8 cellular contexts compared by ENCODE assay signal in genomic region chr21:45975637-45976409, GRCh38. TPM values are rescaled to one million over a fixed set of nuclear protein-coding genes. Genes with fewer than 3 reads are reported as not detected.
DNase-seq lines count a peak whose midpoint lies in the region; ATAC-seq and TF ChIP-seq lines count a peak whose summit lies in the region.
"Not testable (repeated sequence)": the region's sequence is repeated elsewhere in the genome, so short reads cannot be mapped to it uniquely, and the experiment has no call there.

No MANE protein-coding gene starts in this region.

- H4K20me1 ChIP-seq in H9 (ENCODE audit: control insufficient read depth, insufficient read depth, insufficient read length), result not testable (repeated sequence)

- not testable (repeated sequence) for ATAC-seq in stimulated activated effector memory CD8-positive, alpha-beta T cell treated with anti-CD3 and anti-CD28 coated beads, Interleukin-12 subunit alpha, Interleukin-12 subunit beta, amount 100 ng/mL, for 72 hours

- not testable (repeated sequence) for H3K14ac ChIP-seq in H9 (ENCODE audit: insufficient read depth, low read length)

- peaks cover 27% of the 10 kb centered on the region for H3K23me2 ChIP-seq in H9 (ENCODE audit: insufficient read length, low read depth, low read length, poor library complexity, severe bottlenecking)

- H3K79me1 ChIP-seq in H9 (ENCODE audit: insufficient read depth, low read depth, low read length, poor library complexity, severe bottlenecking), result not testable (repeated sequence)

- DNase-seq in H9 (peak; percentile 29), amniotic epithelial cell (ENCODE audit: low read depth) (peak; percentile 52)
- not testable (repeated sequence) for DNase-seq in SJCRH30; endothelial cell (ENCODE audit: low spot score); stimulated activated effector memory CD8-positive, alpha-beta T cell treated with anti-CD3 and anti-CD28 coated beads, Interleukin-12 subunit alpha, Interleukin-12 subunit beta, amount 100 ng/mL, for 72 hours (ENCODE audit: low spot score in 2 of 2); vagina (ENCODE audit: extremely low spot score in 2 of 2)

- H3K18ac ChIP-seq in H9 (ENCODE audit: insufficient read length, low read depth, low read length), result not testable (repeated sequence)

- H4K5ac ChIP-seq in H9 (ENCODE audit: insufficient read length, low read depth, low read length), result not testable (repeated sequence)

- H3K79me2 ChIP-seq in H9 (ENCODE audit: insufficient read depth, low read length), result not testable (repeated sequence)

- not testable (repeated sequence) for TF ChIP-seq CTCF in H9 (conservative IDR thresholded peaks at IDR 0.05); endothelial cell (IDR thresholded peaks at IDR 0.05; ENCODE audit: unreplicated experiment); nephron (IDR thresholded peaks at IDR 0.05; ENCODE audit: unreplicated experiment in 3 of 3); vagina (IDR thresholded peaks at IDR 0.05)

- not testable (repeated sequence) for H3K4me1 ChIP-seq in H9 (ENCODE audit: insufficient read depth, low read length)
- H3K4me1 ChIP-seq in SJCRH30, result peaks cover 30% of the 10 kb centered on the region
- H3K4me1 ChIP-seq in vagina, result peaks cover 49% of the 10 kb centered on the region

- not testable (repeated sequence) for H2BK12ac ChIP-seq in H9 (ENCODE audit: insufficient read length, low read depth, low read length)

- H2BK120ac ChIP-seq in H9 (ENCODE audit: low read depth, low read length, poor library complexity, severe bottlenecking), result not testable (repeated sequence)

- H4K8ac ChIP-seq in H9 (replicated peaks; ENCODE audit: insufficient read length, low read depth, low read length), result not testable (repeated sequence)

- H2BK5ac ChIP-seq in H9 (ENCODE audit: insufficient read length, low read length), result not testable (repeated sequence)

- peak overlapping the region; percentile 82 for H3K4me2 ChIP-seq in H9 (ENCODE audit: insufficient read depth, insufficient read length, low read length)

- not testable (repeated sequence) for H4K91ac ChIP-seq in H9 (ENCODE audit: insufficient read length, low read depth, low read length)

- H2BK15ac ChIP-seq in H9 (ENCODE audit: low read depth, low read length), result not testable (repeated sequence)

- H3K27me3 Mint-ChIP-seq in H9 (ENCODE audit: low read depth), result peaks cover 12% of the 10 kb centered on the region
- H3K27me3 Mint-ChIP-seq in endothelial cell (ENCODE audit: unreplicated experiment); nephron (ENCODE audit: low read depth): not testable (repeated sequence)

- H3K56ac ChIP-seq in H9 (ENCODE audit: insufficient read length, low read depth, low read length), result not testable (repeated sequence)

- H3K36me3 ChIP-seq in SJCRH30, vagina: not testable (repeated sequence)

- no CpG with 5 or more reads among the region's 15 CpGs for WGBS in H9 (ENCODE audit: extremely low coverage, insufficient read length, low lambda C conversion rate)

- TF ChIP-seq POLR2A in vagina (IDR thresholded peaks at IDR 0.05), result not testable (repeated sequence)

- not testable (repeated sequence) for H3K4ac ChIP-seq in H9 (ENCODE audit: low read depth, low read length)

- H3K27me3 ChIP-seq in H9 (ENCODE audit: insufficient read depth, low read length); SJCRH30; vagina: not testable (repeated sequence)

- not testable (repeated sequence) for H3K9ac ChIP-seq in H9 (ENCODE audit: extremely low read depth, insufficient read length, low read length)

- not testable (repeated sequence) for H3K9me3 ChIP-seq in H9 (ENCODE audit: control insufficient read depth, low read depth, low read length); SJCRH30 (replicated peaks); iPS-18c (ENCODE audit: control insufficient read depth, insufficient read depth, low read length); vagina

- peak overlapping the region in 2 of 3 experiments; percentile 16 to 29; a peak in 3 of 7 replicates for H3K27ac Mint-ChIP-seq in H9
- H3K27ac Mint-ChIP-seq in endothelial cell (ENCODE audit: unreplicated experiment), result peak overlapping the region; percentile 42
- peak overlapping the region; percentile 98 to 99 (median 99) for H3K27ac Mint-ChIP-seq in nephron
- H3K27ac Mint-ChIP-seq in stimulated activated effector memory CD8-positive, alpha-beta T cell treated with anti-CD3 and anti-CD28 coated beads, Interleukin-12 subunit alpha, Interleukin-12 subunit beta, amount 100 ng/mL, for 72 hours, result not testable (repeated sequence)

- H3K4me1 Mint-ChIP-seq in H9, result peaks cover 21 to 25% of the 10 kb centered on the region in 2 experiments
- peaks cover 14% of the 10 kb centered on the region for H3K4me1 Mint-ChIP-seq in endothelial cell (ENCODE audit: unreplicated experiment)
- peaks cover 38% of the 10 kb centered on the region for H3K4me1 Mint-ChIP-seq in nephron
- peaks cover 32% of the 10 kb centered on the region for H3K4me1 Mint-ChIP-seq in stimulated activated effector memory CD8-positive, alpha-beta T cell treated with anti-CD3 and anti-CD28 coated beads, Interleukin-12 subunit alpha, Interleukin-12 subunit beta, amount 100 ng/mL, for 72 hours

- H3T11ph ChIP-seq in H9 (ENCODE audit: low read length), result not testable (repeated sequence)

- not testable (repeated sequence) for H3K23ac ChIP-seq in H9 (ENCODE audit: insufficient read length, low read depth, low read length)

- not testable (repeated sequence) for H2AK5ac ChIP-seq in H9 (ENCODE audit: insufficient read length, low read length)

- H3K36me3 Mint-ChIP-seq in H9 (ENCODE audit: insufficient read depth in 1 of 3, low read depth in 3 of 3); endothelial cell (ENCODE audit: low read depth, unreplicated experiment); nephron (ENCODE audit: low read depth); stimulated activated effector memory CD8-positive, alpha-beta T cell treated with anti-CD3 and anti-CD28 coated beads, Interleukin-12 subunit alpha, Interleukin-12 subunit beta, amount 100 ng/mL, for 72 hours: not testable (repeated sequence)

- intact Hi-C loops in vagina (cut with DNase I), result loop anchor here (10.0 kb wide), 1 partner anchor 349 kb away; the partner anchor contains the start of genes C21orf58 and PCNT

- H2AFZ ChIP-seq in H9 (ENCODE audit: low read length), result not testable (repeated sequence)

- H3K27ac ChIP-seq in H9 (ENCODE audit: insufficient read length, low read depth, low read length), result not testable (repeated sequence)
- H3K27ac ChIP-seq in SJCRH30, result peak overlapping the region; percentile 85; the same call in 1 of the 2 replicates
- H3K27ac ChIP-seq in vagina, result peak overlapping the region; percentile 93

- not testable (repeated sequence) for H3K9me3 Mint-ChIP-seq in H9; endothelial cell (ENCODE audit: unreplicated experiment); nephron; stimulated activated effector memory CD8-positive, alpha-beta T cell treated with anti-CD3 and anti-CD28 coated beads, Interleukin-12 subunit alpha, Interleukin-12 subunit beta, amount 100 ng/mL, for 72 hours

- H3K4me3 Mint-ChIP-seq in H9 (peak overlapping the region; percentile 67 to 83), endothelial cell (ENCODE audit: unreplicated experiment) (peak overlapping the region; percentile 49), nephron (peak overlapping the region; percentile 51 to 71 (median 59))
- peak overlapping the region; percentile 77 for H3K4me3 Mint-ChIP-seq in stimulated activated effector memory CD8-positive, alpha-beta T cell treated with anti-CD3 and anti-CD28 coated beads, Interleukin-12 subunit alpha, Interleukin-12 subunit beta, amount 100 ng/mL, for 72 hours

- H3K4me3 ChIP-seq in SJCRH30 (peak overlapping the region; percentile 56), iPS-18c (ENCODE audit: insufficient read depth, low read depth, low read length) (peak overlapping the region; percentile 66; the same call in 1 of the 2 replicates), vagina (peak overlapping the region; percentile 47 to 61)

- H2BK20ac ChIP-seq in H9 (ENCODE audit: low read depth, low read length, poor library complexity, severe bottlenecking), result not testable (repeated sequence)

RNA-seq across cellular contexts. Expression of gene COL6A1, which starts 5.7 kb away (rescaled TPM):
- 193 and 194 TPM in 2 replicates for total RNA-seq in H9 (2021)
- 12.6 and 13.3 TPM in 2 replicates for total RNA-seq in SJCRH30 (2014; rRNA removed; shearing (Covaris generic))
- total RNA-seq in endothelial cell (ENCODE audit: unreplicated experiment), result 65.5 TPM
- 520 TPM for total RNA-seq in vagina
